In the genomic region with DNA sequence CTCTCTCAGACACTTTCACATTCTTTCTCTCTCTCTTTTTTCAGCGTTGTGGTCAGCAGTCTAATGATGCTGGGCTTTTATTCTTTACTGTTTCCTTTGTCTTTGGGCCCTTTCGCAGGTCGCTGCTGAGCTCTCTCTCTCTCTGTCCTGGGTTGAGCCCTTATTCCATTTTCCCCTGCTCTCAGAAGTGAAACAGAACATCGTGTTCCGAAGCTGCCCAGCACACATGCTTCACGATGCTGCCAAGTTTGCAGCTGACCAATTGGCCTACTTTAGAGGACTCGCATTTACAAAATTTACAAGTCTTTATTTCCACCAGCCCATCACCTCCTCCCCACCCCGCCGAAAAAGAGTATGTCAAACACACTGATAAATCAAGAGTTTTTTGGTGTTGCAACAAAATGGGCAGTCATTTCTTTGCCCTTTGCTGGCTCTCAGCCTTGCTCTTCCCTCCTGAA, we compare ENCODE assay signal across 10 cellular contexts. TPM values are rescaled to one million over a fixed set of nuclear protein-coding genes. Genes with fewer than 3 reads are reported as not detected.
DNase-seq lines count a peak whose midpoint lies in the region; ATAC-seq and TF ChIP-seq lines count a peak whose summit lies in the region.
"Had no signal": no experiment of that assay in that cellular context is flagged by ENCODE, and none has a peak within 500 bp of the region (broad histone marks: within the 10 kb centered on the region; RNA-seq: fewer than 3 reads in every experiment).

No MANE protein-coding gene starts in this region.

- H3K4me1 ChIP-seq in KMS-11 (ENCODE audit: low read depth, poor library complexity, severe bottlenecking) (peaks cover 17% of the 10 kb centered on the region), fibroblast of lung (ENCODE audit: control insufficient read depth, extremely low read depth, insufficient read depth, low read length) (peaks cover 2% of the 10 kb centered on the region)

- no peak overlapping the region for H3K4me3 ChIP-seq in KMS-11 (IDR thresholded peaks at IDR 0.05; ENCODE audit: insufficient read depth, low read depth, low read length)
- H3K4me3 ChIP-seq in fibroblast of lung (replicated peaks in 1 of 4; ENCODE audit: control extremely low read depth in 1 of 4, insufficient read depth in 1 of 4, low read depth in 3 of 4, low read length in 4 of 4), result peak overlapping the region in 2 of 4 experiments; percentile 35 to 38

- H3K9ac ChIP-seq in KMS-11 (no peak overlapping the region), fibroblast of lung (ENCODE audit: insufficient read depth, low read length) (no peak overlapping the region)

- H3K36me3 ChIP-seq in KMS-11 (ENCODE audit: insufficient read depth) (no peaks in the 10 kb centered on the region), fibroblast of lung (ENCODE audit: control insufficient read depth, insufficient read depth, low read length) (no peaks in the 10 kb centered on the region)

- peak; percentile 62 to 98 for DNase-seq in fibroblast of lung (ENCODE audit: low read depth in 2 of 2)
- DNase-seq in midbrain (lab: John Stamatoyannopoulos, UW), result peak; percentile 91
- peak; percentile 89 for DNase-seq in superior temporal gyrus (ENCODE audit: extremely low spot score)
- DNase-seq in NCI-H146 treated with DMSO at 0.1 percent for 48 hours (lab: John Stamatoyannopoulos, UW; ENCODE audit: unreplicated experiment), result no peak
- no peak for DNase-seq in NCI-H1694 treated with DMSO at 0.1 percent for 48 hours (lab: John Stamatoyannopoulos, UW)
- DNase-seq: activated CD4-positive, alpha-beta T cell treated with anti-CD3 and anti-CD28 coated beads, Interleukin-2, amount 10 ng/mL, durations not matched to agents 7 days and 5 days; kidney glomerular epithelial cell had no signal

- H3K4me2 ChIP-seq in KMS-11 (peak overlapping the region; percentile 44; the same call in 1 of the 2 replicates), fibroblast of lung (ENCODE audit: extremely low read depth, insufficient read depth, low read length) (peak overlapping the region; percentile 69)

- no peak overlapping the region for H3K27ac ChIP-seq in KMS-11
- no peak overlapping the region for H3K27ac ChIP-seq in fibroblast of lung (ENCODE audit: insufficient read depth, low read length)

- no peaks in the 10 kb centered on the region for H3K9me3 ChIP-seq in fibroblast of lung (ENCODE audit: control insufficient read depth, insufficient read depth, low read depth, low read length)

- no peaks in the 10 kb centered on the region for H3K27me3 ChIP-seq in KMS-11 (ENCODE audit: insufficient read depth, low read depth)
- H3K27me3 ChIP-seq in fibroblast of lung (ENCODE audit: control insufficient read depth, insufficient read depth, low read length), result no peaks in the 10 kb centered on the region

- H4K20me1 ChIP-seq in KMS-11 (ENCODE audit: insufficient read depth) (no peaks in the 10 kb centered on the region), fibroblast of lung (ENCODE audit: control insufficient read depth, extremely low read depth, insufficient read depth, low read length) (no peaks in the 10 kb centered on the region)

- TF ChIP-seq CTCF in KMS-11 (conservative IDR thresholded peaks at IDR 0.05; ENCODE audit: low read depth, low read length) (no peak), fibroblast of lung (conservative IDR thresholded peaks at IDR 0.05 in 1 of 2, IDR thresholded peaks at IDR 0.05 in 1 of 2; ENCODE audit: low read depth in 1 of 2, low read length in 2 of 2) (no peak)

- ATAC-seq in GM19395 (IDR thresholded peaks at IDR 0.05; ENCODE audit: unreplicated experiment) (no peak), HG03439 (IDR thresholded peaks at IDR 0.05; ENCODE audit: unreplicated experiment) (no peak)

- H2AFZ ChIP-seq in KMS-11 (ENCODE audit: low read depth) (peak overlapping the region; percentile 23; the same call in 1 of the 2 replicates), fibroblast of lung (ENCODE audit: low read length) (peak overlapping the region; percentile 68)

- H3K79me2 ChIP-seq in KMS-11 (ENCODE audit: insufficient read depth, low read depth) (no peaks in the 10 kb centered on the region), fibroblast of lung (ENCODE audit: control insufficient read depth, insufficient read depth, low read length) (no peaks in the 10 kb centered on the region)

RNA-seq across cellular contexts. Expression of a gene that starts 44.4 kb away (rescaled TPM):
- total RNA-seq in fibroblast of lung, result 25.2 and 36.3 TPM in 2 replicates
- polyA plus RNA-seq in fibroblast of lung, result 10.9 and 17.7 TPM in 2 replicates
- 13.1 and 23.3 TPM in 2 replicates for polyA plus RNA-seq in fibroblast of lung (2012)
- polyA minus RNA-seq in fibroblast of lung (ENCODE audit: low replicate concordance), result 61.5 and 102 TPM in 2 replicates

Comparison
In these comparisons a context has a peak if more than half of its experiments do, and no peak if none do; other contexts are left out.
1. DNase-seq: peak in fibroblast of lung (2 of 2), midbrain (single experiment) and superior temporal gyrus (single experiment); none in NCI-H146 treated with DMSO at 0.1 percent for 48 hours (single experiment) and NCI-H1694 treated with DMSO at 0.1 percent for 48 hours (single experiment).